In genomic region chr7:69434350-69434749, GRCh38 we compare ENCODE assay signal across 25 cellular contexts.
DNase-seq lines count a peak whose midpoint lies in the region; ATAC-seq and TF ChIP-seq lines count a peak whose summit lies in the region.
"Had no signal": no experiment of that assay in that cellular context is flagged by ENCODE, and none has a peak within 500 bp of the region (broad histone marks: within the 10 kb centered on the region; RNA-seq: fewer than 3 reads in every experiment).

No MANE protein-coding gene starts in this region.

- TF ChIP-seq CTCF in fibroblast of mammary gland (conservative IDR thresholded peaks at IDR 0.05; ENCODE audit: control insufficient read depth, insufficient read depth, low read depth, low read length), result no peak

- intact Hi-C loops in activated CD4-positive, alpha-beta T cell treated with anti-CD3 and anti-CD28 coated beads for 36 hours (cut with DNase I, micrococcal nuclease), result no loop called here

- peaks cover 10 to 25% of the 10 kb centered on the region in 2 donors for H3K9me3 Mint-ChIP-seq in stimulated activated naive CD8-positive, alpha-beta T cell treated with anti-CD3 and anti-CD28 coated beads, Interleukin-15, amount 100 ng/mL, for 72 hours
- H3K9me3 Mint-ChIP-seq in activated CD4-positive, alpha-beta T cell treated with anti-CD3 and anti-CD28 coated beads for 36 hours (ENCODE audit: low read depth), result peaks cover 3% of the 10 kb centered on the region
- H3K9me3 Mint-ChIP-seq: CD4-positive, alpha-beta T cell had no signal

- peaks cover 1% of the 10 kb centered on the region for H3K36me3 Mint-ChIP-seq in activated CD4-positive, alpha-beta T cell treated with anti-CD3 and anti-CD28 coated beads for 36 hours (ENCODE audit: low read depth)

- POLR2A ChIA-PET in activated CD4-positive, alpha-beta T cell treated with anti-CD3 and anti-CD28 coated beads for 36 hours (lab: Charles Lee), result no interaction called here

- peaks cover 11% of the 10 kb centered on the region for H3K4me1 Mint-ChIP-seq in stimulated activated naive CD8-positive, alpha-beta T cell treated with anti-CD3 and anti-CD28 coated beads, Interleukin-15, amount 100 ng/mL, for 72 hours
- H3K4me1 Mint-ChIP-seq in activated CD4-positive, alpha-beta T cell treated with anti-CD3 and anti-CD28 coated beads for 36 hours, result peaks cover 9% of the 10 kb centered on the region

- ATAC-seq in stimulated activated naive CD8-positive, alpha-beta T cell treated with anti-CD3 and anti-CD28 coated beads, Interleukin-15, amount 100 ng/mL, for 72 hours, result peak; percentile 18
- ATAC-seq in stimulated activated naive CD8-positive, alpha-beta T cell treated with anti-CD3 and anti-CD28 coated beads, Interleukin-15, Interleukin-2, amounts not matched to agents 100 U/mL and 50 U/mL, for 24 hours, result no peak
- no peak for ATAC-seq in activated CD4-positive, alpha-beta T cell treated with anti-CD3 and anti-CD28 coated beads for 36 hours
- ATAC-seq: HepG2 had no signal

- DNase-seq in stimulated activated naive CD8-positive, alpha-beta T cell treated with anti-CD3 and anti-CD28 coated beads, Interleukin-15, amount 100 ng/mL, for 72 hours, result no peak
- DNase-seq in stimulated activated naive CD8-positive, alpha-beta T cell treated with anti-CD3 and anti-CD28 coated beads, Interleukin-15, Interleukin-2, amounts not matched to agents 100 U/mL and 50 U/mL, for 24 hours, result no peak
- DNase-seq in MV-4-11 (lab: John Stamatoyannopoulos, UW), result peak; percentile 91
- peak; percentile 84 for DNase-seq in fibroblast of mammary gland (ENCODE audit: low read depth)
- DNase-seq in EL, result no peak
- no peak for DNase-seq in activated CD4-positive, alpha-beta T cell treated with anti-CD3 and anti-CD28 coated beads for 36 hours
- no peak for DNase-seq in HT-29 (ENCODE audit: low spot score)
- no peak for DNase-seq in D341Med (ENCODE audit: low spot score)
- DNase-seq: 8988T; activated CD4-positive, alpha-beta T cell treated with anti-CD3 and anti-CD28 coated beads, Interleukin-2, amount 50 U/mL, for 48 hours; activated naive CD4-positive, alpha-beta T cell treated with anti-CD3 and anti-CD28 coated beads for 36 hours; CD4-positive, alpha-beta T cell; foreskin fibroblast; hippocampal formation; mesendoderm; NCI-H1930; NCI-H524; nephron progenitor cell; SHP77; small intestine; stimulated activated CD4-positive, alpha-beta T cell treated with anti-CD3 and anti-CD28 coated beads, Interleukin-4, amount 100 ng/mL, for 1 hour; T-helper 1 cell had no signal

- no peak overlapping the region for H3K27ac Mint-ChIP-seq in stimulated activated naive CD8-positive, alpha-beta T cell treated with anti-CD3 and anti-CD28 coated beads, Interleukin-15, amount 100 ng/mL, for 72 hours
- no peak overlapping the region for H3K27ac Mint-ChIP-seq in activated CD4-positive, alpha-beta T cell treated with anti-CD3 and anti-CD28 coated beads for 36 hours
- H3K27ac Mint-ChIP-seq: activated naive CD4-positive, alpha-beta T cell treated with anti-CD3 and anti-CD28 coated beads for 36 hours; CD4-positive, alpha-beta T cell; nephron progenitor cell; progenitor cell of endocrine pancreas had no signal

- CTCF ChIA-PET in activated CD4-positive, alpha-beta T cell treated with anti-CD3 and anti-CD28 coated beads for 36 hours (lab: Charles Lee), result no interaction called here

- peaks cover 43% of the 10 kb centered on the region for H3K27me3 Mint-ChIP-seq in stimulated activated naive CD8-positive, alpha-beta T cell treated with anti-CD3 and anti-CD28 coated beads, Interleukin-15, amount 100 ng/mL, for 72 hours
- peaks cover 13% of the 10 kb centered on the region for H3K27me3 Mint-ChIP-seq in activated CD4-positive, alpha-beta T cell treated with anti-CD3 and anti-CD28 coated beads for 36 hours

- no peak overlapping the region for H3K4me3 Mint-ChIP-seq in stimulated activated naive CD8-positive, alpha-beta T cell treated with anti-CD3 and anti-CD28 coated beads, Interleukin-15, amount 100 ng/mL, for 72 hours
- no peak overlapping the region for H3K4me3 Mint-ChIP-seq in activated CD4-positive, alpha-beta T cell treated with anti-CD3 and anti-CD28 coated beads for 36 hours
- H3K4me3 Mint-ChIP-seq: activated naive CD4-positive, alpha-beta T cell treated with anti-CD3 and anti-CD28 coated beads for 36 hours; CD4-positive, alpha-beta T cell; nephron progenitor cell had no signal

- H3K4me3 ChIP-seq in fibroblast of mammary gland (ENCODE audit: control insufficient read depth, low read depth, low read length), result no peak overlapping the region
- H3K4me3 ChIP-seq: ascending aorta had no signal

Comparison
In these comparisons a context has a peak if more than half of its experiments do, and no peak if none do; other contexts are left out.
1. DNase-seq: peak in MV-4-11 (single experiment) and fibroblast of mammary gland (single experiment); none in stimulated activated naive CD8-positive, alpha-beta T cell treated with anti-CD3 and anti-CD28 coated beads, Interleukin-15, amount 100 ng/mL, for 72 hours (0 of 2), stimulated activated naive CD8-positive, alpha-beta T cell treated with anti-CD3 and anti-CD28 coated beads, Interleukin-15, Interleukin-2, amounts not matched to agents 100 U/mL and 50 U/mL, for 24 hours (single experiment), EL (single experiment), activated CD4-positive, alpha-beta T cell treated with anti-CD3 and anti-CD28 coated beads for 36 hours (single experiment), HT-29 (single experiment) and D341Med (single experiment).